Comparison of ENCODE assay signal across 10 cellular contexts in genomic region chr9:124871156-124871561, GRCh38. TPM values are rescaled to one million over a fixed set of nuclear protein-coding genes. Genes with fewer than 3 reads are reported as not detected.
DNase-seq lines count a peak whose midpoint lies in the region; ATAC-seq and TF ChIP-seq lines count a peak whose summit lies in the region.
"Had no signal": no experiment of that assay in that cellular context is flagged by ENCODE, and none has a peak within 500 bp of the region (broad histone marks: within the 10 kb centered on the region; RNA-seq: fewer than 3 reads in every experiment).

No MANE protein-coding gene starts in this region.

- peak overlapping the region; percentile 95 for H3K4me2 ChIP-seq in OCI-LY7 (ENCODE audit: low read length)

- CTCF ChIA-PET in OCI-LY7 (lab: Charles Lee; ENCODE audit: unreplicated experiment), result no interaction called here

- intact Hi-C loops in activated CD4-positive, alpha-beta T cell treated with anti-CD3 and anti-CD28 coated beads, Interleukin-2, amount 10 ng/mL, durations not matched to agents 24 days and 14 days (cut with micrococcal nuclease), result loop anchor here (2.0 kb wide), 1 partner anchor 24 kb away; no protein-coding TSS in a partner anchor
- intact Hi-C loops in OCI-LY7 (cut with micrococcal nuclease; ENCODE audit: unreplicated experiment), result loop anchor here (2.0 kb wide), 1 partner anchor 272 kb away; the partner anchor contains the start of gene SCAI
- intact Hi-C loops in spleen (cut with DNase I; ENCODE audit: low total_unique reads), result loop anchor here (10.0 kb wide), 1 partner anchor 64 kb away; no protein-coding TSS in a partner anchor

- H3K36me3 Mint-ChIP-seq in activated CD4-positive, alpha-beta T cell treated with anti-CD3 and anti-CD28 coated beads, Interleukin-2, amount 10 ng/mL, durations not matched to agents 24 days and 14 days (ENCODE audit: low read depth), result peaks cover 61% of the 10 kb centered on the region

- H2AFZ ChIP-seq in OCI-LY7 (ENCODE audit: low read length), result no peak overlapping the region

- no peak for ATAC-seq in GM18511 (IDR thresholded peaks at IDR 0.05; ENCODE audit: unreplicated experiment)
- ATAC-seq: left colon had no signal

- peak overlapping the region; percentile 99 for H3K4me3 Mint-ChIP-seq in activated CD4-positive, alpha-beta T cell treated with anti-CD3 and anti-CD28 coated beads, Interleukin-2, amount 10 ng/mL, durations not matched to agents 24 days and 14 days

- peak overlapping the region; percentile 79 for H3K4me3 ChIP-seq in OCI-LY7 (ENCODE audit: low read depth, low read length, poor library complexity, severe bottlenecking)
- peak overlapping the region; percentile 92 for H3K4me3 ChIP-seq in epithelial cell of proximal tubule (ENCODE audit: low read depth, low read length)
- H3K4me3 ChIP-seq in spleen, result peak overlapping the region in 7 of 8 donors; percentile 78 to 98 (median 91)
- no peak overlapping the region for H3K4me3 ChIP-seq in SJCRH30

- H3K79me2 ChIP-seq in OCI-LY7 (ENCODE audit: insufficient read depth, low read depth, low read length), result peaks cover 78% of the 10 kb centered on the region

- DNase-seq in activated CD4-positive, alpha-beta T cell treated with anti-CD3 and anti-CD28 coated beads, Interleukin-2, amount 10 ng/mL, durations not matched to agents 24 days and 14 days, result no peak
- DNase-seq in activated CD4-positive, alpha-beta T cell treated with anti-CD3 and anti-CD28 coated beads for 48 hours, result no peak
- DNase-seq in OCI-LY7 (ENCODE audit: low spot score), result no peak
- no peak for DNase-seq in epithelial cell of proximal tubule (ENCODE audit: low read depth)
- no peak for DNase-seq in spleen
- DNase-seq in stimulated activated CD4-positive, alpha-beta T cell treated with anti-CD3 and anti-CD28 coated beads, Interleukin-4, amount 100 ng/mL, for 1 hour, result no peak
- no peak for DNase-seq in SJCRH30
- DNase-seq: left colon, NCI-H446 treated with DMSO at 0.1 percent for 48 hours had no signal

- no peaks in the 10 kb centered on the region for H3K9me3 ChIP-seq in OCI-LY7 (ENCODE audit: low read length)
- H3K9me3 ChIP-seq in spleen, result no peaks in the 10 kb centered on the region
- H3K9me3 ChIP-seq in SJCRH30 (replicated peaks), result no peaks in the 10 kb centered on the region

- H3K27me3 Mint-ChIP-seq in activated CD4-positive, alpha-beta T cell treated with anti-CD3 and anti-CD28 coated beads, Interleukin-2, amount 10 ng/mL, durations not matched to agents 24 days and 14 days, result no peaks in the 10 kb centered on the region

- H3K36me3 ChIP-seq in OCI-LY7 (ENCODE audit: insufficient read depth, low read length), result peaks cover 62% of the 10 kb centered on the region
- H3K36me3 ChIP-seq in spleen, result peaks cover 0 to 51% (median 30%) of the 10 kb centered on the region in 6 donors
- H3K36me3 ChIP-seq in SJCRH30, result peaks cover 34% of the 10 kb centered on the region

- H3K27ac Mint-ChIP-seq in activated CD4-positive, alpha-beta T cell treated with anti-CD3 and anti-CD28 coated beads, Interleukin-2, amount 10 ng/mL, durations not matched to agents 24 days and 14 days, result peak overlapping the region; percentile 99

- no peaks in the 10 kb centered on the region for H3K9me2 ChIP-seq in OCI-LY7 (ENCODE audit: insufficient read depth, low read length)

- TF ChIP-seq POLR2A in spleen (IDR thresholded peaks at IDR 0.05), result no peak

- no peaks in the 10 kb centered on the region for H3K9me3 Mint-ChIP-seq in activated CD4-positive, alpha-beta T cell treated with anti-CD3 and anti-CD28 coated beads, Interleukin-2, amount 10 ng/mL, durations not matched to agents 24 days and 14 days

- 49 to 66% (median 62%) methylated on average over 11 of the region's 11 CpGs for WGBS in spleen, 5 donors

- H3K4me1 Mint-ChIP-seq in activated CD4-positive, alpha-beta T cell treated with anti-CD3 and anti-CD28 coated beads, Interleukin-2, amount 10 ng/mL, durations not matched to agents 24 days and 14 days, result peaks cover 42% of the 10 kb centered on the region

- peak overlapping the region; percentile 88 for H3K27ac ChIP-seq in OCI-LY7 (ENCODE audit: low read depth, low read length, poor library complexity, severe bottlenecking)
- H3K27ac ChIP-seq in spleen, result peak overlapping the region; percentile 84 to 98 (median 96)
- no peak overlapping the region for H3K27ac ChIP-seq in SJCRH30

- H3K27me3 ChIP-seq in spleen (replicated peaks in 1 of 7), result no peaks in the 10 kb centered on the region
- no peaks in the 10 kb centered on the region for H3K27me3 ChIP-seq in SJCRH30

- no TSS peak for BruUV-seq in OCI-LY7 (replicated peaks; lab: Mats Ljungman, UMichigan)

- H3K4me1 ChIP-seq in OCI-LY7 (ENCODE audit: insufficient read depth, low read length, poor library complexity, severe bottlenecking) (peaks cover 56% of the 10 kb centered on the region), spleen (peaks cover 48 to 85% (median 69%) of the 10 kb centered on the region in 6 donors), SJCRH30 (peaks cover 5% of the 10 kb centered on the region)

- peaks cover 36% of the 10 kb centered on the region for H4K20me1 ChIP-seq in OCI-LY7 (ENCODE audit: insufficient read depth, low read length)

- no peak for TF ChIP-seq CTCF in OCI-LY7 (conservative IDR thresholded peaks at IDR 0.05; ENCODE audit: low read length)
- TF ChIP-seq CTCF in epithelial cell of proximal tubule (conservative IDR thresholded peaks at IDR 0.05; ENCODE audit: low read depth, low read length), result no peak
- TF ChIP-seq CTCF in spleen (IDR thresholded peaks at IDR 0.05 in 8 of 11, conservative IDR thresholded peaks at IDR 0.05 in 3 of 11), result no peak

- POLR2A ChIA-PET in OCI-LY7 (lab: Charles Lee), result interaction anchor here (0.5 to 1.9 kb wide), 2 partner anchors 20 to 1559 kb away, joined by 3 to 4 read pairs; no protein-coding TSS in a partner anchor

RNA-seq across cellular contexts. Expression of gene ARPC5L, which starts 9.2 kb away (rescaled TPM):
- total RNA-seq in activated CD4-positive, alpha-beta T cell treated with anti-CD3 and anti-CD28 coated beads, Interleukin-2, amount 10 ng/mL, durations not matched to agents 24 days and 14 days, result 99.8 and 103 TPM in 2 replicates
- total RNA-seq in OCI-LY7 (2014; rRNA removed; shearing (Covaris generic)), result 70.0 and 74.0 TPM in 2 replicates
- 91.5 and 107 TPM in 2 replicates for total RNA-seq in OCI-LY7 (2022)
- 53.3 and 55.5 TPM in 2 replicates for total RNA-seq in epithelial cell of proximal tubule
- total RNA-seq in spleen, result 10 to 100 TPM; 33.6 to 50.4 (median 47.3) TPM
- polyA plus RNA-seq in spleen, result 10 to 100 TPM; 48.1 to 75.3 (median 48.9) TPM
- 54.0 and 58.5 TPM in 2 replicates for total RNA-seq in SJCRH30 (2014; rRNA removed; shearing (Covaris generic))

RNA-seq across cellular contexts. Expression of gene RPL35, which starts 9.4 kb away (rescaled TPM):
- total RNA-seq in activated CD4-positive, alpha-beta T cell treated with anti-CD3 and anti-CD28 coated beads, Interleukin-2, amount 10 ng/mL, durations not matched to agents 24 days and 14 days, result 1,878 and 1,905 TPM in 2 replicates
- 4,825 and 6,190 TPM in 2 replicates for total RNA-seq in OCI-LY7 (2014; rRNA removed; shearing (Covaris generic))
- total RNA-seq in OCI-LY7 (2022) (1,679 and 1,713 TPM in 2 replicates), epithelial cell of proximal tubule (2,998 and 3,916 TPM in 2 replicates), spleen (1,000 to 10,000 TPM in 4 of 7 donors, 100 to 1,000 TPM in 3; 873 to 1,139 (median 1,001) TPM)
- 1,000 to 10,000 TPM; 7,414 to 8,208 (median 8,201) TPM for polyA plus RNA-seq in spleen
- total RNA-seq in SJCRH30 (2014; rRNA removed; shearing (Covaris generic)), result 3,495 and 5,082 TPM in 2 replicates

RNA-seq across cellular contexts. Expression of gene WDR38, which starts 17.9 kb away (rescaled TPM):
- total RNA-seq in activated CD4-positive, alpha-beta T cell treated with anti-CD3 and anti-CD28 coated beads, Interleukin-2, amount 10 ng/mL, durations not matched to agents 24 days and 14 days, result not detected in 2 replicates
- not detected in 2 replicates for total RNA-seq in OCI-LY7 (2014; rRNA removed; shearing (Covaris generic))
- total RNA-seq in OCI-LY7 (2022) (not detected in 2 replicates), epithelial cell of proximal tubule (not detected in 2 replicates), spleen (not detected)
- not detected for polyA plus RNA-seq in spleen
- total RNA-seq in SJCRH30 (2014; rRNA removed; shearing (Covaris generic)), result not detected in 2 replicates
- total RNA-seq: left colon had no signal
